2 cellular contexts compared by ENCODE assay signal in genomic region chr10:5014200-5014910, GRCh38. TPM values are rescaled to one million over a fixed set of nuclear protein-coding genes. Genes with fewer than 3 reads are reported as not detected.
"Had no signal": no experiment of that assay in that cellular context is flagged by ENCODE, and none has a peak within 500 bp of the region (broad histone marks: within the 10 kb centered on the region; RNA-seq: fewer than 3 reads in every experiment).

No MANE protein-coding gene starts in this region.

RNA-seq across cellular contexts. Expression of gene AKR1C2, which starts 10.7 kb away (rescaled TPM):
- total RNA-seq: SK-MEL-5 had no signal
- polyA plus RNA-seq: SK-N-SH had no signal
